In the genomic region with DNA sequence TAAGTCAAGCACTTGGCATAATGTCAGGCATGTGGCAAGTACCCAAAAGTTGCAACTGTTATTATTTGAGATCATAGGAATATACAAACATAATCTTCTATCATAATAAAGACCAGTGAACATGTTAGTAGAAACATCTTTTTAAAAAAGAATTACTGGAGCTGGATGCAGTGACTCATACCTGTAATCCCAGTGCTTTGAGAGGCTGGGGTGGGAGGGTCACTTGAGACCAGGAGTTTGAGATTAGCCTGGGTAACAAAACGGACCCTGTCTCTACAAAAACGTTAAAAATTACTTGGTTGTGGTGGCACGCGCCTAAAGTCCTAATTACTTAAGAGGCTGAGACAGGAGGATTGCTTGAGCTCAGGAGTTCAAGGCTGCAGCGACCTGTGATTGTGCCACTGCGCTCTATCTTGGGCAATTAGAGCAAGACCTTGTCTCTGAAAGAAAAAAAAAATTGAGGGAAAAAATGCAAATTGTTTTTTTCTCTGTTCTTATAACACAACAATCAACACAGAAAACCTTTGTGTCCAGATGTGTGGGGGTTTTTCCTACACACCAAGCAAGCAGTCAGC, we compare ENCODE assay signal across 15 cellular contexts.
DNase-seq lines count a peak whose midpoint lies in the region; ATAC-seq, FAIRE-seq and TF ChIP-seq lines count a peak whose summit lies in the region.
"Had no signal": no experiment of that assay in that cellular context is flagged by ENCODE, and none has a peak within 500 bp of the region (broad histone marks: within the 10 kb centered on the region; RNA-seq: fewer than 3 reads in every experiment).

No MANE protein-coding gene starts in this region.

- POLR2A ChIA-PET in HepG2 (lab: Yijun Ruan, JAX) = no interaction called here
- POLR2A ChIA-PET in H1 (lab: Charles Lee; ENCODE audit: partially characterized antibody) = no interaction called here

- H3K9me3 Mint-ChIP-seq in osteocyte (ENCODE audit: unreplicated experiment) = no peaks in the 10 kb centered on the region
- H3K9me3 Mint-ChIP-seq in activated T-cell treated with anti-CD3 and anti-CD28 coated beads, Interleukin-2, amount 50 U/mL, for 24 hours = no peaks in the 10 kb centered on the region
- H3K9me3 Mint-ChIP-seq: CD8-positive, alpha-beta memory T cell; GM23338; H9 had no signal

- TF ChIP-seq POLR2A in HepG2 (IDR thresholded peaks at IDR 0.05; ENCODE audit: insufficient read depth in 1 of 2, low read depth in 2 of 2, low read length in 2 of 2) (no peak), right lobe of liver (IDR thresholded peaks at IDR 0.05) (no peak), H1 (IDR thresholded peaks at IDR 0.05; ENCODE audit: control extremely low read depth in 1 of 2, low read depth in 2 of 2, low read length in 2 of 2) (no peak)

- H3K27ac Mint-ChIP-seq in osteocyte (ENCODE audit: unreplicated experiment) = peak overlapping the region; percentile 6
- H3K27ac Mint-ChIP-seq in activated T-cell treated with anti-CD3 and anti-CD28 coated beads, Interleukin-2, amount 50 U/mL, for 24 hours = no peak overlapping the region
- H3K27ac Mint-ChIP-seq: CD8-positive, alpha-beta memory T cell; GM23338 had no signal

- intact Hi-C loops in HepG2 (cut with micrococcal nuclease; ENCODE audit: unreplicated experiment) = no loop called here
- intact Hi-C loops in right lobe of liver (cut with DNase I) = no loop called here

- H3K4me1 Mint-ChIP-seq in osteocyte (ENCODE audit: unreplicated experiment) = peaks cover 20% of the 10 kb centered on the region
- H3K4me1 Mint-ChIP-seq in activated T-cell treated with anti-CD3 and anti-CD28 coated beads, Interleukin-2, amount 50 U/mL, for 24 hours (ENCODE audit: low read depth) = no peaks in the 10 kb centered on the region

- H4K8ac ChIP-seq in H1 (ENCODE audit: extremely low read depth, insufficient read depth, low read length) = no peak overlapping the region

- no peak overlapping the region for H3K4me3 Mint-ChIP-seq in osteocyte (ENCODE audit: unreplicated experiment)
- no peak overlapping the region for H3K4me3 Mint-ChIP-seq in activated T-cell treated with anti-CD3 and anti-CD28 coated beads, Interleukin-2, amount 50 U/mL, for 24 hours
- H3K4me3 Mint-ChIP-seq: CD8-positive, alpha-beta memory T cell; GM23338; H9 had no signal

- FAIRE-seq in HepG2 (lab: Jason Lieb, UNC) (no peak), H1 (lab: Jason Lieb, UNC) (no peak)

- H2BK15ac ChIP-seq in H1 (ENCODE audit: low read length) = no peak overlapping the region

- no peak overlapping the region for H3K4ac ChIP-seq in H1 (replicated peaks; ENCODE audit: insufficient read length, low read depth, low read length)

- no peak overlapping the region for H2AFZ ChIP-seq in HepG2 (ENCODE audit: low read length)
- no peak overlapping the region for H2AFZ ChIP-seq in H1 (ENCODE audit: low read length)
- H2AFZ ChIP-seq: GM23338 had no signal

- CTCF ChIA-PET in HepG2 (lab: Yijun Ruan, JAX; ENCODE audit: low intra/inter-chr PET ratio, low total read pairs) = no interaction called here
- CTCF ChIA-PET in H1 (lab: Charles Lee; ENCODE audit: partially characterized antibody) = interaction anchor here (2.8 kb wide), 1 partner anchor 31 kb away, joined by 11 read pairs; no protein-coding TSS in a partner anchor

- no peak overlapping the region for H3K56ac ChIP-seq in H1 (replicated peaks; ENCODE audit: insufficient read length, low read depth, low read length)

- H2BK20ac ChIP-seq in H1 (ENCODE audit: low read length) = no peak overlapping the region

- no peaks in the 10 kb centered on the region for H3K36me3 ChIP-seq in HepG2 (replicated peaks in 1 of 2; ENCODE audit: control insufficient read depth in 1 of 2, insufficient read depth in 2 of 2, low read length in 2 of 2)
- no peaks in the 10 kb centered on the region for H3K36me3 ChIP-seq in right lobe of liver
- no peaks in the 10 kb centered on the region for H3K36me3 ChIP-seq in H1 (ENCODE audit: control insufficient read depth in 2 of 4, insufficient read depth in 4 of 4, low read length in 3 of 4)
- H3K36me3 ChIP-seq: BLaER1 had no signal

- 0 out of 2 replicates have a peak overlapping the region, but pooled peaks have one; percentile 65 for H2AK5ac ChIP-seq in H1 (ENCODE audit: low read depth, low read length)

- H2BK120ac ChIP-seq in H1 (replicated peaks; ENCODE audit: low read depth, low read length) = no peak overlapping the region

- no peak for DNase-seq in HepG2 (ENCODE audit: low spot score)
- DNase-seq in right lobe of liver = no peak
- no peak for DNase-seq in H1 (ENCODE audit: low read depth in 1 of 2, low spot score in 2 of 2)
- no peak for DNase-seq in osteocyte (ENCODE audit: extremely low spot score, unreplicated experiment)
- no peak for DNase-seq in ureter (ENCODE audit: low spot score)
- no peak for DNase-seq in activated T-cell treated with anti-CD3 and anti-CD28 coated beads, Interleukin-2, amount 50 U/mL, for 24 hours
- DNase-seq: 8988T; AML-193; CD8-positive, alpha-beta memory T cell; DMS53; GF-D8; H9 had no signal

- H3K36me3 Mint-ChIP-seq in osteocyte (ENCODE audit: unreplicated experiment) = peaks cover 6% of the 10 kb centered on the region
- peaks cover 2% of the 10 kb centered on the region for H3K36me3 Mint-ChIP-seq in activated T-cell treated with anti-CD3 and anti-CD28 coated beads, Interleukin-2, amount 50 U/mL, for 24 hours (ENCODE audit: low read depth)

- ATAC-seq in HepG2 (peak; percentile 32; the same call in 2 of the 3 replicates), right lobe of liver (no peak), GM18511 (IDR thresholded peaks at IDR 0.05; ENCODE audit: unreplicated experiment) (no peak)
- ATAC-seq: GM23338 had no signal

- H4K91ac ChIP-seq in H1 (replicated peaks; ENCODE audit: insufficient read length, low read length) = no peak overlapping the region

- H3K9ac ChIP-seq in HepG2 (ENCODE audit: insufficient read depth, low read depth, low read length) (no peak overlapping the region), H1 (replicated peaks in 1 of 4; ENCODE audit: extremely low read depth in 1 of 4, low read depth in 3 of 4, low read length in 3 of 4) (no peak overlapping the region)
- H3K9ac ChIP-seq: BLaER1 had no signal

- H2BK5ac ChIP-seq in H1 (ENCODE audit: low read depth, low read length) = no peak overlapping the region

- H3K4me1 ChIP-seq in HepG2 (ENCODE audit: insufficient read depth, low read length) (peaks cover 27% of the 10 kb centered on the region), right lobe of liver (peaks cover 0 to 22% (median 5%) of the 10 kb centered on the region in 4 donors), H1 (replicated peaks in 1 of 4; ENCODE audit: control insufficient read depth in 3 of 4, insufficient read depth in 4 of 4, low read length in 3 of 4) (0 out of 7 replicates have a peak, but pooled peaks cover 0 to 3% (median 0%) of the 10 kb centered on the region in 4 experiments)

- TF ChIP-seq RAD21 in HepG2 (CRISPR knock-in tag; IDR thresholded peaks at IDR 0.05) (no peak), H1 (IDR thresholded peaks at IDR 0.05 in 1 of 2, conservative IDR thresholded peaks at IDR 0.05 in 1 of 2; ENCODE audit: low read depth in 2 of 2, low read length in 2 of 2) (no peak)

- H3K79me2 ChIP-seq in HepG2 (ENCODE audit: insufficient read depth, low read length) = no peaks in the 10 kb centered on the region
- H3K79me2 ChIP-seq in H1 (ENCODE audit: control insufficient read depth in 1 of 2, insufficient read depth in 2 of 2, low read length in 2 of 2) = no peaks in the 10 kb centered on the region

- TF ChIP-seq CTCF in HepG2 (CRISPR knock-in tag; IDR thresholded peaks at IDR 0.05) = no peak
- TF ChIP-seq CTCF in right lobe of liver (IDR thresholded peaks at IDR 0.05) = no peak
- no peak for TF ChIP-seq CTCF in H1 (IDR thresholded peaks at IDR 0.05; ENCODE audit: control extremely low read depth in 1 of 3, insufficient read depth in 1 of 3, low read depth in 1 of 3, low read length in 3 of 3)
- no peak for TF ChIP-seq CTCF in osteocyte (IDR thresholded peaks at IDR 0.05)

- H3K18ac ChIP-seq in H1 (ENCODE audit: extremely low read depth, low read length) = no peak overlapping the region

- no peak overlapping the region for H3K14ac ChIP-seq in H1 (ENCODE audit: insufficient read length)

- H3K27me3 ChIP-seq in HepG2 (ENCODE audit: control insufficient read depth in 1 of 2, insufficient read depth in 2 of 2, low read length in 2 of 2) = no peaks in the 10 kb centered on the region; a peak in 1 of 5 replicates
- H3K27me3 ChIP-seq in right lobe of liver = no peaks in the 10 kb centered on the region
- no peaks in the 10 kb centered on the region for H3K27me3 ChIP-seq in H1 (replicated peaks in 1 of 4; ENCODE audit: control insufficient read depth in 3 of 4, extremely low read depth in 1 of 4, insufficient read depth in 3 of 4, low read length in 3 of 4)
- H3K27me3 ChIP-seq: BLaER1 had no signal

- no peaks in the 10 kb centered on the region for H3K27me3 Mint-ChIP-seq in osteocyte (ENCODE audit: unreplicated experiment)
- no peaks in the 10 kb centered on the region for H3K27me3 Mint-ChIP-seq in activated T-cell treated with anti-CD3 and anti-CD28 coated beads, Interleukin-2, amount 50 U/mL, for 24 hours

- BruUV-seq in HepG2 (replicated peaks; lab: Mats Ljungman, UMichigan) = no TSS peak

- H3K79me1 ChIP-seq in H1 (ENCODE audit: low read depth, low read length) = no peaks in the 10 kb centered on the region

- in situ Hi-C loops in HepG2 (cut with HindIII; ENCODE audit: extremely low pct_ligation_motif_present, low pct_unique_long_range_greater_than_20kb) = no loop called here

- no peaks in the 10 kb centered on the region for H4K20me1 ChIP-seq in HepG2 (ENCODE audit: insufficient read depth, low read length)
- no peaks in the 10 kb centered on the region for H4K20me1 ChIP-seq in H1 (replicated peaks in 1 of 2; ENCODE audit: control insufficient read depth in 1 of 2, insufficient read depth in 2 of 2, low read length in 2 of 2)
- H4K20me1 ChIP-seq: BLaER1 had no signal

- H3K4me3 ChIP-seq in HepG2 (replicated peaks in 1 of 3; ENCODE audit: insufficient read depth in 1 of 3, low read depth in 2 of 3, low read length in 3 of 3) = no peak overlapping the region
- H3K4me3 ChIP-seq in right lobe of liver = no peak overlapping the region
- H3K4me3 ChIP-seq in H1 (ENCODE audit: extremely low read depth in 1 of 4, insufficient read depth in 2 of 4, low read depth in 3 of 4, low read length in 4 of 4) = no peak overlapping the region
- H3K4me3 ChIP-seq: BLaER1, GM23338 had no signal

- H3K27ac ChIP-seq in HepG2 (ENCODE audit: extremely low read length, insufficient read depth, low read length) = peak overlapping the region; percentile 43
- no peak overlapping the region for H3K27ac ChIP-seq in right lobe of liver
- no peak overlapping the region for H3K27ac ChIP-seq in H1 (ENCODE audit: low read depth, low read length)
- H3K27ac ChIP-seq: BLaER1 had no signal

- H4K5ac ChIP-seq in H1 (ENCODE audit: insufficient read length, low read depth, low read length) = no peak overlapping the region

- H2BK12ac ChIP-seq in H1 (ENCODE audit: low read depth, low read length) = no peak overlapping the region

- H3K9me3 ChIP-seq in HepG2 (ENCODE audit: low read length) (no peaks in the 10 kb centered on the region), right lobe of liver (no peaks in the 10 kb centered on the region), H1 (ENCODE audit: insufficient read depth in 2 of 2, low read depth in 1 of 2, low read length in 1 of 2) (no peaks in the 10 kb centered on the region)
- H3K9me3 ChIP-seq: BLaER1 had no signal

- TF ChIP-seq EP300 in HepG2 (IDR thresholded peaks at IDR 0.05; ENCODE audit: low read depth in 2 of 2, low read length in 2 of 2) (peak in 1 of 2 experiments; percentile 16; a peak in 1 of 4 replicates), HepG2 (CRISPR knock-in tag; IDR thresholded peaks at IDR 0.05; ENCODE audit: borderline replicate concordance) (no peak), H1 (IDR thresholded peaks at IDR 0.05; ENCODE audit: borderline replicate concordance in 1 of 2, low read depth in 2 of 2, low read length in 2 of 2) (no peak)

- H3K4me2 ChIP-seq in HepG2 (ENCODE audit: low read depth, low read length) = peak overlapping the region; percentile 47
- H3K4me2 ChIP-seq in H1 (ENCODE audit: insufficient read depth in 1 of 2, low read depth in 2 of 2, low read length in 2 of 2) = no peak overlapping the region
- H3K4me2 ChIP-seq: GM23338 had no signal

- no peak overlapping the region for H3K23ac ChIP-seq in H1 (ENCODE audit: insufficient read length)

- no peaks in the 10 kb centered on the region for H3K23me2 ChIP-seq in H1 (ENCODE audit: low read depth, low read length)

- 49% methylated on average over 6 of the region's 6 CpGs for WGBS in HepG2 (ENCODE audit: low lambda C conversion rate)
- 74% methylated on average over 6 of the region's 6 CpGs for WGBS in right lobe of liver (ENCODE audit: insufficient coverage, low coverage, low lambda C conversion rate, missing lambda C conversion rate)
- 96% methylated on average over 6 of the region's 6 CpGs; no CpG with 5 or more reads in 1 of the 2 experiments for WGBS in H1 (ENCODE audit: extremely low coverage in 1 of 2, insufficient coverage in 1 of 2, insufficient read length in 1 of 2, insufficient replicate concordance in 2 of 2, low coverage in 1 of 2, low lambda C conversion rate in 2 of 2, missing lambda C conversion rate in 1 of 2), 2 experiments
